Comparison of ENCODE assay signal across 30 cellular contexts in the genomic region with DNA sequence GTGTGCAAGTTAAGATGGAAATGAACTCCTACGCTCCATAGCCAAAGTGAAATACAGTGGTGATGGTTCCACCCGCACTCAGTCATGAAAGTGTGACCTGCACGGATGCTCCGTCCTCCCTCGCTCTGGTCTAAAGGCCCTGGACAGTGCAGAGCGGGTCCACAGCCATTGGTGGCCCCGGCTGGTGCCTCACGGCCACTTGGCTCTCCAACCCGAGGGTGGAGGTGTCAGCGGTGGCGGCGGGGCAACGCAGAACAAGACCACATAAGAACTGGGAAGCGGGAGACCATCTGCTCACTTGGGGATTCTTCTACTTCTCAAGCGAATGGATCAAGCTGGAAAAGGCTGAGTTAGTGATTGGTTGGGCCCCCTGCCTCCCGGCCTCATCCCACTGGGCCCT.
DNase-seq lines count a peak whose midpoint lies in the region; ATAC-seq and TF ChIP-seq lines count a peak whose summit lies in the region.
"Had no signal": no experiment of that assay in that cellular context is flagged by ENCODE, and none has a peak within 500 bp of the region (broad histone marks: within the 10 kb centered on the region; RNA-seq: fewer than 3 reads in every experiment).

No MANE protein-coding gene starts in this region.

- no peak for DNase-seq in HL-60 (ENCODE audit: low read depth in 1 of 2, low spot score in 1 of 2)
- DNase-seq in neuronal stem cell (ENCODE audit: low spot score): no peak
- no peak for DNase-seq in ovary
- no peak for DNase-seq in lower lobe of right lung
- no peak for DNase-seq in Peyer's patch
- DNase-seq: 8988T; ACHN; AML-193; BE2C; C1 segment of cervical spinal cord; Caco-2; Calu3; CD4-positive, alpha-beta memory T cell; CD4-positive, alpha-beta T cell; CD4-positive, CD25-positive, alpha-beta regulatory T cell; CD8-positive, alpha-beta memory T cell; CD8-positive, alpha-beta T cell; COR-L47; DMS 273 treated with DMSO at 0.1 percent for 48 hours; DMS153; DMS53; DMS79; DMS79 treated with DMSO at 0.1 percent for 48 hours; DND-41 had no signal

- no peak overlapping the region for H2BK12ac ChIP-seq in neuronal stem cell (ENCODE audit: low read length)

- no peak overlapping the region for H3K4ac ChIP-seq in neuronal stem cell (ENCODE audit: low read length)

- no peak overlapping the region for H2BK15ac ChIP-seq in neuronal stem cell (ENCODE audit: low read length)

- H2BK120ac ChIP-seq in neuronal stem cell (ENCODE audit: low read depth, low read length): no peak overlapping the region

- no peak overlapping the region for H3K18ac ChIP-seq in neuronal stem cell (ENCODE audit: low read length)

- H3K9ac ChIP-seq in BLaER1 (no peak overlapping the region), neuronal stem cell (ENCODE audit: low read depth, low read length, poor library complexity) (no peak overlapping the region)
- H3K9ac ChIP-seq in BLaER1 treated with 17β-estradiol and CSF1 and Interleukin-3, amounts not matched to agents 10 nM and 100 nM: no peak overlapping the region

- TF ChIP-seq CTCF in HL-60 (IDR thresholded peaks at IDR 0.05; ENCODE audit: insufficient read depth, low read length): no peak
- TF ChIP-seq CTCF in ovary (IDR thresholded peaks at IDR 0.05): no peak
- TF ChIP-seq CTCF in lower lobe of right lung (IDR thresholded peaks at IDR 0.05): no peak
- no peak for TF ChIP-seq CTCF in Peyer's patch (IDR thresholded peaks at IDR 0.05)

- H3K4me2 ChIP-seq in BLaER1 (peak overlapping the region; percentile 87), neuronal stem cell (ENCODE audit: insufficient read depth, low read length, poor library complexity, severe bottlenecking) (no peak overlapping the region)
- peak overlapping the region in 7 of 11 experiments; percentile 29 to 91 (median 83); a peak in 13 of 22 replicates for H3K4me2 ChIP-seq in BLaER1 treated with 17β-estradiol and CSF1 and Interleukin-3, amounts not matched to agents 10 nM and 100 nM
- H3K4me2 ChIP-seq: A549 had no signal

- H4K20me1 ChIP-seq in BLaER1: peaks cover 91% of the 10 kb centered on the region
- peaks cover 0 to 98% (median 77%) of the 10 kb centered on the region in 11 experiments; a peak in 18 of 22 replicates for H4K20me1 ChIP-seq in BLaER1 treated with 17β-estradiol and CSF1 and Interleukin-3, amounts not matched to agents 10 nM and 100 nM

- H3K9me3 ChIP-seq in BLaER1 (no peaks in the 10 kb centered on the region), neuronal stem cell (replicated peaks in 1 of 2; ENCODE audit: control insufficient read depth in 2 of 2, insufficient read depth in 1 of 2, low read depth in 1 of 2, low read length in 2 of 2) (peaks cover 0 to 2% of the 10 kb centered on the region in 2 donors), ovary (no peaks in the 10 kb centered on the region), lower lobe of right lung (no peaks in the 10 kb centered on the region), Peyer's patch (no peaks in the 10 kb centered on the region)
- no peaks in the 10 kb centered on the region for H3K9me3 ChIP-seq in BLaER1 treated with 17β-estradiol and CSF1 and Interleukin-3, amounts not matched to agents 10 nM and 100 nM (replicated peaks in 1 of 11)
- H3K9me3 ChIP-seq: A549, BE2C, Caco-2 had no signal

- no peak overlapping the region for H3K23ac ChIP-seq in neuronal stem cell (ENCODE audit: low read depth, low read length, poor library complexity)

- TF ChIP-seq POLR2A in ovary (IDR thresholded peaks at IDR 0.05): no peak
- no peak for TF ChIP-seq POLR2A in Peyer's patch (IDR thresholded peaks at IDR 0.05)

- peak overlapping the region; percentile 99 for H3K14ac ChIP-seq in neuronal stem cell (ENCODE audit: low read length)

- peaks cover 6% of the 10 kb centered on the region for H3K79me1 ChIP-seq in neuronal stem cell (ENCODE audit: low read depth, low read length)

- H3K27me3 ChIP-seq in BLaER1: no peaks in the 10 kb centered on the region
- H3K27me3 ChIP-seq in BLaER1 treated with 17β-estradiol and CSF1 and Interleukin-3, amounts not matched to agents 10 nM and 100 nM: no peaks in the 10 kb centered on the region; a peak in 1 of 22 replicates
- H3K27me3 ChIP-seq in HL-60 (ENCODE audit: insufficient read depth, poor library complexity, severe bottlenecking): no peaks in the 10 kb centered on the region
- H3K27me3 ChIP-seq in neuronal stem cell (ENCODE audit: control insufficient read depth in 3 of 3, insufficient read depth in 3 of 3, low read depth in 1 of 3, low read length in 3 of 3): peaks cover 0 to 2% (median 0%) of the 10 kb centered on the region in 3 experiments
- no peaks in the 10 kb centered on the region for H3K27me3 ChIP-seq in ovary
- no peaks in the 10 kb centered on the region for H3K27me3 ChIP-seq in lower lobe of right lung (ENCODE audit: low read depth)
- no peaks in the 10 kb centered on the region for H3K27me3 ChIP-seq in Peyer's patch
- H3K27me3 ChIP-seq: BE2C had no signal

- H4K91ac ChIP-seq in neuronal stem cell (ENCODE audit: low read depth, low read length, poor library complexity): no peak overlapping the region

- H3K36me3 ChIP-seq in BLaER1 (peaks cover 29% of the 10 kb centered on the region), neuronal stem cell (replicated peaks in 1 of 2; ENCODE audit: control insufficient read depth in 2 of 2, insufficient read depth in 2 of 2, low read length in 2 of 2) (peaks cover 0 to 11% of the 10 kb centered on the region in 2 donors), ovary (no peaks in the 10 kb centered on the region), lower lobe of right lung (peaks cover 24% of the 10 kb centered on the region), Peyer's patch (peaks cover 0 to 29% (median 0%) of the 10 kb centered on the region in 3 donors)
- H3K36me3 ChIP-seq in BLaER1 treated with 17β-estradiol and CSF1 and Interleukin-3, amounts not matched to agents 10 nM and 100 nM: peaks cover 5 to 59% (median 23%) of the 10 kb centered on the region in 11 experiments; a peak in 16 of 22 replicates
- H3K36me3 ChIP-seq: BE2C had no signal

- H2AK5ac ChIP-seq in neuronal stem cell (ENCODE audit: low read depth, low read length): no peak overlapping the region

- no peak for TF ChIP-seq EP300 in ovary (IDR thresholded peaks at IDR 0.05)

- H2AFZ ChIP-seq in neuronal stem cell (ENCODE audit: low read length): no peak overlapping the region

- H3K4me1 ChIP-seq in BLaER1 (peaks cover 83% of the 10 kb centered on the region), neuronal stem cell (ENCODE audit: control insufficient read depth in 2 of 2, insufficient read depth in 1 of 2, low read depth in 1 of 2, low read length in 2 of 2) (peaks cover 6 to 11% of the 10 kb centered on the region in 2 donors), ovary (ENCODE audit: insufficient read depth) (no peaks in the 10 kb centered on the region), lower lobe of right lung (no peaks in the 10 kb centered on the region), Peyer's patch (no peaks in the 10 kb centered on the region)
- H3K4me1 ChIP-seq in BLaER1 treated with 17β-estradiol and CSF1 and Interleukin-3, amounts not matched to agents 10 nM and 100 nM: peaks cover 16 to 85% (median 75%) of the 10 kb centered on the region in 10 experiments
- H3K4me1 ChIP-seq: A549, Caco-2 had no signal

- intact Hi-C loops in ovary (cut with DNase I): no loop called here
- intact Hi-C loops in lower lobe of right lung (cut with DNase I): no loop called here

- H3K27ac ChIP-seq in BLaER1 (no peak overlapping the region), HL-60 (replicated peaks) (peak overlapping the region; percentile 67), neuronal stem cell (replicated peaks; ENCODE audit: low read length) (no peak overlapping the region), ovary (no peak overlapping the region), lower lobe of right lung (no peak overlapping the region), Peyer's patch (no peak overlapping the region)
- no peak overlapping the region for H3K27ac ChIP-seq in BLaER1 treated with 17β-estradiol and CSF1 and Interleukin-3, amounts not matched to agents 10 nM and 100 nM
- H3K27ac ChIP-seq: 22Rv1, A549, C4-2B had no signal

- H3K4me3 ChIP-seq in BLaER1: no peak overlapping the region
- H3K4me3 ChIP-seq in BLaER1 treated with 17β-estradiol and CSF1 and Interleukin-3, amounts not matched to agents 10 nM and 100 nM: no peak overlapping the region
- no peak overlapping the region for H3K4me3 ChIP-seq in HL-60 (replicated peaks; ENCODE audit: insufficient read depth, low read length)
- no peak overlapping the region for H3K4me3 ChIP-seq in neuronal stem cell (ENCODE audit: low read length in 2 of 2)
- H3K4me3 ChIP-seq in ovary: no peak overlapping the region
- no peak overlapping the region for H3K4me3 ChIP-seq in lower lobe of right lung
- no peak overlapping the region for H3K4me3 ChIP-seq in Peyer's patch
- H3K4me3 ChIP-seq: A549 had no signal

- H2BK5ac ChIP-seq in neuronal stem cell (ENCODE audit: low read length): no peak overlapping the region

- no CpG with 5 or more reads among the region's 16 CpGs for WGBS in neuronal stem cell (ENCODE audit: extremely low coverage in 2 of 2, insufficient read length in 2 of 2, insufficient replicate concordance in 1 of 2), 2 donors
- WGBS in ovary, 3 donors: 93 to 95% (median 94%) methylated on average over 16 of the region's 16 CpGs

- no peak for ATAC-seq in GM21423 (IDR thresholded peaks at IDR 0.05; ENCODE audit: unreplicated experiment)
- no peak for ATAC-seq in lower lobe of right lung
- ATAC-seq: A549; CD8-positive, alpha-beta T cell had no signal

- no peak overlapping the region for H4K8ac ChIP-seq in neuronal stem cell (ENCODE audit: low read depth, low read length)
